Comparison of ENCODE assay signal across 19 cellular contexts in the genomic region with DNA sequence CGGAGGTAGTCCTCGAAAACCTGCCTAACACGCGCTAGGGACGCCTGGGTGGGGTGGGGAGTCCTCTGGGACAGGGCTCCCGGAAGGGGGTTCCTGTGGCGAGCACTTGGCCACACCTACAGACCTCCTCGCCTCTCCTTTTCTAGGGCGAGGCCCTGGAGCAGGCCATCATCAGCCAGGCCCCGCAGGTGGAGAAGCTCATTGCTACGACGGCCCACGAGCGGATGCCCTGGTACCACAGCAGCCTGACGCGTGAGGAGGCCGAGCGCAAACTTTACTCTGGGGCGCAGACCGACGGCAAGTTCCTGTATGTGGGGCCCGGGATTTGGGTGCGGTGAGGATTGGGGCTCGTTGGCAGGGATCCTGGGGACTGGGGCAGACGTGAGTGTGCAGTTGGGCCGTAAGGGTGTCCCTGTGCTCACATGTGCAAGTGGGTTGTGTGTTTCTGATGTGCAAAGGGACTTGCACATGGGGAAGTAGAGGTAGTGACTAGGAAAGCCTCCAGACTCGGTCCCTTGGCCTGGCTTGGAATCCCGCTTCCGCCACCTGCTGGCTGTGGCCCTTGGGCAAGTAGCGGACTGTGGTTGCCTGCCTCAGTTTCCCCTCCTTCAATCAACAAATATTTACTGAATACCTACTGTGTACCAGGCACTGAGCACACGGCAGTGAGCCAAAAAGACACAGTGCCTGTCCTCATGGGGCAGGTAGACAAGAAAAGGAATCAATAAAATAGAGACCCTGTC. TPM values are rescaled to one million over a fixed set of nuclear protein-coding genes. Genes with fewer than 3 reads are reported as not detected.
DNase-seq lines count a peak whose midpoint lies in the region; ATAC-seq, FAIRE-seq and TF ChIP-seq lines count a peak whose summit lies in the region.
"Had no signal": no experiment of that assay in that cellular context is flagged by ENCODE, and none has a peak within 500 bp of the region (broad histone marks: within the 10 kb centered on the region; RNA-seq: fewer than 3 reads in every experiment).

No MANE protein-coding gene starts in this region.

- H3K18ac ChIP-seq in H1 (ENCODE audit: extremely low read depth, low read length) (no peak overlapping the region), neuronal stem cell (ENCODE audit: low read length) (peak overlapping the region; percentile 66)

- no peak for DNase-seq in activated naive CD4-positive, alpha-beta T cell treated with anti-CD3 and anti-CD28 coated beads, Interleukin-2, amount 10 ng/mL, durations not matched to agents 7 days and 5 days
- DNase-seq in activated naive CD4-positive, alpha-beta T cell treated with anti-CD3 and anti-CD28 coated beads for 36 hours: no peak
- DNase-seq in T-helper 17 cell: no peak
- DNase-seq in H1 (ENCODE audit: low read depth in 1 of 2, low spot score in 2 of 2): no peak
- no peak for DNase-seq in neuronal stem cell (ENCODE audit: low spot score)
- DNase-seq in ovary: no peak
- no peak for DNase-seq in NCI-H1092 treated with DMSO at 0.1 percent for 48 hours (lab: John Stamatoyannopoulos, UW)
- no peak for DNase-seq in colonic mucosa
- DNase-seq: activated CD4-positive, alpha-beta T cell treated with anti-CD3 and anti-CD28 coated beads, Interleukin-2, amount 50 U/mL, for 48 hours; NCI-H2029; NCI-H446; occipital lobe; RPMI8226; stimulated activated naive CD4-positive, alpha-beta T cell treated with Interleukin-2 at 50 U/mL for 16 hours; trophoblast cell had no signal

- H3K4me3 ChIP-seq in H1 (ENCODE audit: extremely low read depth in 1 of 4, insufficient read depth in 2 of 4, low read depth in 3 of 4, low read length in 4 of 4) (no peak overlapping the region), neuronal stem cell (ENCODE audit: low read length in 2 of 2) (no peak overlapping the region), ovary (no peak overlapping the region), colonic mucosa (no peak overlapping the region)

- H3K4me1 ChIP-seq in H1 (replicated peaks in 1 of 4; ENCODE audit: control insufficient read depth in 3 of 4, insufficient read depth in 4 of 4, low read length in 3 of 4) (peaks cover 2 to 5% (median 3%) of the 10 kb centered on the region in 4 experiments; a peak in 5 of 7 replicates), neuronal stem cell (ENCODE audit: control insufficient read depth in 2 of 2, insufficient read depth in 1 of 2, low read depth in 1 of 2, low read length in 2 of 2) (no peaks in the 10 kb centered on the region), ovary (ENCODE audit: insufficient read depth) (no peaks in the 10 kb centered on the region), colonic mucosa (no peaks in the 10 kb centered on the region)

- TF ChIP-seq CTCF in H1 (IDR thresholded peaks at IDR 0.05; ENCODE audit: control extremely low read depth in 1 of 3, insufficient read depth in 1 of 3, low read depth in 1 of 3, low read length in 3 of 3) (peak in 2 of 3 experiments; percentile 27 to 33; a peak in 2 of 4 replicates), ovary (IDR thresholded peaks at IDR 0.05) (no peak), colonic mucosa (IDR thresholded peaks at IDR 0.05) (no peak)

- H4K20me1 ChIP-seq in H1 (replicated peaks in 1 of 2; ENCODE audit: control insufficient read depth in 1 of 2, insufficient read depth in 2 of 2, low read length in 2 of 2): no peaks in the 10 kb centered on the region

- H2BK5ac ChIP-seq in H1 (ENCODE audit: low read depth, low read length): no peak overlapping the region
- no peak overlapping the region for H2BK5ac ChIP-seq in neuronal stem cell (ENCODE audit: low read length)

- TF ChIP-seq RAD21 in H1 (IDR thresholded peaks at IDR 0.05 in 1 of 2, conservative IDR thresholded peaks at IDR 0.05 in 1 of 2; ENCODE audit: low read depth in 2 of 2, low read length in 2 of 2): peak in 1 of 2 experiments; percentile 24; a peak in 1 of 4 replicates

- H3K27me3 ChIP-seq in H1 (replicated peaks in 1 of 4; ENCODE audit: control insufficient read depth in 3 of 4, extremely low read depth in 1 of 4, insufficient read depth in 3 of 4, low read length in 3 of 4): no peaks in the 10 kb centered on the region
- no peaks in the 10 kb centered on the region for H3K27me3 ChIP-seq in neuronal stem cell (ENCODE audit: control insufficient read depth in 3 of 3, insufficient read depth in 3 of 3, low read depth in 1 of 3, low read length in 3 of 3)
- H3K27me3 ChIP-seq in ovary: no peaks in the 10 kb centered on the region
- H3K27me3 ChIP-seq in colonic mucosa: no peaks in the 10 kb centered on the region

- no peak overlapping the region for H2BK15ac ChIP-seq in H1 (ENCODE audit: low read length)
- H2BK15ac ChIP-seq in neuronal stem cell (ENCODE audit: low read length): no peak overlapping the region

- no peak overlapping the region for H3K23ac ChIP-seq in H1 (ENCODE audit: insufficient read length)
- peak overlapping the region; percentile 92 for H3K23ac ChIP-seq in neuronal stem cell (ENCODE audit: low read depth, low read length, poor library complexity)

- peaks cover under 1% of the 10 kb centered on the region for H3K9me3 Mint-ChIP-seq in activated naive CD4-positive, alpha-beta T cell treated with anti-CD3 and anti-CD28 coated beads, Interleukin-2, amount 10 ng/mL, durations not matched to agents 7 days and 5 days
- peaks cover 3% of the 10 kb centered on the region for H3K9me3 Mint-ChIP-seq in activated naive CD4-positive, alpha-beta T cell treated with anti-CD3 and anti-CD28 coated beads for 36 hours

- H3K9me3 ChIP-seq in T-helper 17 cell (ENCODE audit: control insufficient read depth, low read length, poor library complexity, severe bottlenecking) (no peaks in the 10 kb centered on the region), H1 (ENCODE audit: insufficient read depth in 2 of 2, low read depth in 1 of 2, low read length in 1 of 2) (no peaks in the 10 kb centered on the region), neuronal stem cell (replicated peaks in 1 of 2; ENCODE audit: control insufficient read depth in 2 of 2, insufficient read depth in 1 of 2, low read depth in 1 of 2, low read length in 2 of 2) (peaks cover 0 to 2% of the 10 kb centered on the region in 2 donors), ovary (no peaks in the 10 kb centered on the region), colonic mucosa (no peaks in the 10 kb centered on the region)

- no peaks in the 10 kb centered on the region for H3K36me3 ChIP-seq in H1 (ENCODE audit: control insufficient read depth in 2 of 4, insufficient read depth in 4 of 4, low read length in 3 of 4)
- no peaks in the 10 kb centered on the region for H3K36me3 ChIP-seq in neuronal stem cell (replicated peaks in 1 of 2; ENCODE audit: control insufficient read depth in 2 of 2, insufficient read depth in 2 of 2, low read length in 2 of 2)
- no peaks in the 10 kb centered on the region for H3K36me3 ChIP-seq in ovary
- H3K36me3 ChIP-seq in colonic mucosa: no peaks in the 10 kb centered on the region

- H3K4me2 ChIP-seq in H1 (ENCODE audit: insufficient read depth in 1 of 2, low read depth in 2 of 2, low read length in 2 of 2) (no peak overlapping the region), neuronal stem cell (ENCODE audit: insufficient read depth, low read length, poor library complexity, severe bottlenecking) (no peak overlapping the region)

- no peak overlapping the region for H3K56ac ChIP-seq in H1 (replicated peaks; ENCODE audit: insufficient read length, low read depth, low read length)

- no peaks in the 10 kb centered on the region for H3K79me1 ChIP-seq in H1 (ENCODE audit: low read depth, low read length)
- H3K79me1 ChIP-seq in neuronal stem cell (ENCODE audit: low read depth, low read length): no peaks in the 10 kb centered on the region

- intact Hi-C loops in activated naive CD4-positive, alpha-beta T cell treated with anti-CD3 and anti-CD28 coated beads for 36 hours (cut with micrococcal nuclease): no loop called here
- intact Hi-C loops in ovary (cut with DNase I) (no loop called here), colonic mucosa (cut with DNase I) (no loop called here)

- CTCF ChIA-PET in activated naive CD4-positive, alpha-beta T cell treated with anti-CD3 and anti-CD28 coated beads, Interleukin-2, amount 10 ng/mL, durations not matched to agents 7 days and 5 days (lab: Charles Lee): interaction anchor here (3.4 kb wide), 1 partner anchor 16 kb away, joined by 20 read pairs; no protein-coding TSS in a partner anchor
- CTCF ChIA-PET in activated naive CD4-positive, alpha-beta T cell treated with anti-CD3 and anti-CD28 coated beads for 36 hours (lab: Charles Lee): interaction anchor here (0.8 to 6.5 kb wide), 4 partner anchors 11 to 134 kb away, joined by 3 to 34 read pairs (median 4); no protein-coding TSS in a partner anchor
- CTCF ChIA-PET in H1 (lab: Charles Lee; ENCODE audit: partially characterized antibody): interaction anchor here (0.6 to 11.0 kb wide), 9 partner anchors 8 to 79 kb away, joined by 3 to 105 read pairs (median 3); no protein-coding TSS in a partner anchor

- H2BK120ac ChIP-seq in H1 (replicated peaks; ENCODE audit: low read depth, low read length): no peak overlapping the region
- no peak overlapping the region for H2BK120ac ChIP-seq in neuronal stem cell (ENCODE audit: low read depth, low read length)

- H3K4me1 Mint-ChIP-seq in activated naive CD4-positive, alpha-beta T cell treated with anti-CD3 and anti-CD28 coated beads, Interleukin-2, amount 10 ng/mL, durations not matched to agents 7 days and 5 days: peaks cover 52% of the 10 kb centered on the region
- peaks cover 59% of the 10 kb centered on the region for H3K4me1 Mint-ChIP-seq in activated naive CD4-positive, alpha-beta T cell treated with anti-CD3 and anti-CD28 coated beads for 36 hours (ENCODE audit: low read depth)
- H3K4me1 Mint-ChIP-seq in T-helper 17 cell: peaks cover 45% of the 10 kb centered on the region

- H2BK12ac ChIP-seq in H1 (ENCODE audit: low read depth, low read length): no peak overlapping the region
- no peak overlapping the region for H2BK12ac ChIP-seq in neuronal stem cell (ENCODE audit: low read length)

- peak overlapping the region; percentile 8 for H3K27ac Mint-ChIP-seq in activated naive CD4-positive, alpha-beta T cell treated with anti-CD3 and anti-CD28 coated beads, Interleukin-2, amount 10 ng/mL, durations not matched to agents 7 days and 5 days
- H3K27ac Mint-ChIP-seq in activated naive CD4-positive, alpha-beta T cell treated with anti-CD3 and anti-CD28 coated beads for 36 hours: no peak overlapping the region
- H3K27ac Mint-ChIP-seq in T-helper 17 cell: peak overlapping the region; percentile 61

- H3K4me3 Mint-ChIP-seq in activated naive CD4-positive, alpha-beta T cell treated with anti-CD3 and anti-CD28 coated beads, Interleukin-2, amount 10 ng/mL, durations not matched to agents 7 days and 5 days: no peak overlapping the region
- H3K4me3 Mint-ChIP-seq in activated naive CD4-positive, alpha-beta T cell treated with anti-CD3 and anti-CD28 coated beads for 36 hours: no peak overlapping the region
- H3K4me3 Mint-ChIP-seq in T-helper 17 cell: no peak overlapping the region

- H3K27me3 Mint-ChIP-seq in activated naive CD4-positive, alpha-beta T cell treated with anti-CD3 and anti-CD28 coated beads, Interleukin-2, amount 10 ng/mL, durations not matched to agents 7 days and 5 days: no peaks in the 10 kb centered on the region
- H3K27me3 Mint-ChIP-seq in activated naive CD4-positive, alpha-beta T cell treated with anti-CD3 and anti-CD28 coated beads for 36 hours (ENCODE audit: low read depth): no peaks in the 10 kb centered on the region
- no peaks in the 10 kb centered on the region for H3K27me3 Mint-ChIP-seq in T-helper 17 cell

- ATAC-seq in T-helper 17 cell: no peak
- ATAC-seq: sciatic nerve had no signal

- TF ChIP-seq POLR2A in H1 (IDR thresholded peaks at IDR 0.05; ENCODE audit: control extremely low read depth in 1 of 2, low read depth in 2 of 2, low read length in 2 of 2) (no peak), ovary (IDR thresholded peaks at IDR 0.05) (no peak)

- H3K23me2 ChIP-seq in H1 (ENCODE audit: low read depth, low read length): no peaks in the 10 kb centered on the region

- peaks cover 87% of the 10 kb centered on the region for H3K36me3 Mint-ChIP-seq in activated naive CD4-positive, alpha-beta T cell treated with anti-CD3 and anti-CD28 coated beads, Interleukin-2, amount 10 ng/mL, durations not matched to agents 7 days and 5 days
- peaks cover 67% of the 10 kb centered on the region for H3K36me3 Mint-ChIP-seq in activated naive CD4-positive, alpha-beta T cell treated with anti-CD3 and anti-CD28 coated beads for 36 hours (ENCODE audit: low read depth)
- H3K36me3 Mint-ChIP-seq in T-helper 17 cell (ENCODE audit: low read depth): peaks cover 15% of the 10 kb centered on the region

- POLR2A ChIA-PET in H1 (lab: Charles Lee; ENCODE audit: partially characterized antibody): interaction anchor here (1.2 kb wide), 1 partner anchor 79 kb away, joined by 3 read pairs; the partner anchor contains the start of gene COX5B

- TF ChIP-seq EP300 in H1 (IDR thresholded peaks at IDR 0.05; ENCODE audit: borderline replicate concordance in 1 of 2, low read depth in 2 of 2, low read length in 2 of 2) (no peak), ovary (IDR thresholded peaks at IDR 0.05) (no peak)

- no peak overlapping the region for H4K8ac ChIP-seq in H1 (ENCODE audit: extremely low read depth, insufficient read depth, low read length)
- H4K8ac ChIP-seq in neuronal stem cell (ENCODE audit: low read depth, low read length): peak overlapping the region; percentile 26

- H4K91ac ChIP-seq in H1 (replicated peaks; ENCODE audit: insufficient read length, low read length) (no peak overlapping the region), neuronal stem cell (ENCODE audit: low read depth, low read length, poor library complexity) (no peak overlapping the region)

- H3K79me2 ChIP-seq in H1 (ENCODE audit: control insufficient read depth in 1 of 2, insufficient read depth in 2 of 2, low read length in 2 of 2): no peaks in the 10 kb centered on the region

- WGBS in H1 (ENCODE audit: extremely low coverage in 1 of 2, insufficient coverage in 1 of 2, insufficient read length in 1 of 2, insufficient replicate concordance in 2 of 2, low coverage in 1 of 2, low lambda C conversion rate in 2 of 2, missing lambda C conversion rate in 1 of 2), 2 experiments: 93% methylated on average over 29 of the region's 31 CpGs; no CpG with 5 or more reads in 1 of the 2 experiments
- WGBS in neuronal stem cell (ENCODE audit: extremely low coverage in 2 of 2, insufficient read length in 2 of 2, insufficient replicate concordance in 1 of 2), 2 donors: no CpG with 5 or more reads among the region's 31 CpGs
- WGBS in ovary, 3 donors: 94% methylated on average over 31 of the region's 31 CpGs

- H4K5ac ChIP-seq in H1 (ENCODE audit: insufficient read length, low read depth, low read length): no peak overlapping the region

- H2AK5ac ChIP-seq in H1 (ENCODE audit: low read depth, low read length) (no peak overlapping the region), neuronal stem cell (ENCODE audit: low read depth, low read length) (no peak overlapping the region)

- no peak for FAIRE-seq in H1 (lab: Jason Lieb, UNC)
- FAIRE-seq: endothelial cell of umbilical vein, H54 had no signal

- H3K27ac ChIP-seq in H1 (ENCODE audit: low read depth, low read length): no peak overlapping the region
- no peak overlapping the region for H3K27ac ChIP-seq in neuronal stem cell (replicated peaks; ENCODE audit: low read length)
- no peak overlapping the region for H3K27ac ChIP-seq in ovary
- H3K27ac ChIP-seq in colonic mucosa: no peak overlapping the region

- no peak overlapping the region for H2AFZ ChIP-seq in H1 (ENCODE audit: low read length)
- H2AFZ ChIP-seq in neuronal stem cell (ENCODE audit: low read length): no peak overlapping the region

- H3K4ac ChIP-seq in H1 (replicated peaks; ENCODE audit: insufficient read length, low read depth, low read length) (no peak overlapping the region), neuronal stem cell (ENCODE audit: low read length) (no peak overlapping the region)

- H3K14ac ChIP-seq in H1 (ENCODE audit: insufficient read length) (no peak overlapping the region), neuronal stem cell (ENCODE audit: low read length) (peak overlapping the region; percentile 27)

- no peak overlapping the region for H2BK20ac ChIP-seq in H1 (ENCODE audit: low read length)

- H3K9ac ChIP-seq in H1 (replicated peaks in 1 of 4; ENCODE audit: extremely low read depth in 1 of 4, low read depth in 3 of 4, low read length in 3 of 4) (no peak overlapping the region), neuronal stem cell (ENCODE audit: low read depth, low read length, poor library complexity) (no peak overlapping the region), colonic mucosa (ENCODE audit: low read depth in 2 of 2, low read length in 2 of 2) (no peak overlapping the region)

RNA-seq across cellular contexts. Expression of gene ZAP70, which starts 11.7 kb away (rescaled TPM):
- 100 to 1,000 TPM; 167 TPM for total RNA-seq in activated naive CD4-positive, alpha-beta T cell treated with anti-CD3 and anti-CD28 coated beads for 36 hours
- total RNA-seq in T-helper 17 cell (100 to 1,000 TPM; 406 to 439 TPM), ovary (1 to 10 TPM in 3 of 7 donors, under 1 TPM in 4; 0.45 to 2.0 (median 0.69) TPM), colonic mucosa (1 to 10 TPM; 2.2 to 3.4 TPM)
- not detected in 2 replicates for total RNA-seq in H1 (2021; fragmentation: NEBNext Ultra II Directional; extraction: Animal tissue kit (Norgen Biotek cat#: 25700))
- polyA plus RNA-seq in H1 (2011; rRNA removed) (0.15 and 0.20 TPM in 2 replicates), ovary (1 to 10 TPM in 1 of 2 donors, under 1 TPM in 1; 0.75 to 1.2 TPM)
- polyA plus RNA-seq in H1 (2011; cell fraction: cytosol; rRNA removed): 0.19 TPM
- 0.77 TPM for polyA plus RNA-seq in H1 (2011; cell fraction: nucleus; rRNA removed)
- 0.13 to 0.35 TPM (median 0.26 TPM) in 4 replicates for polyA plus RNA-seq in H1 (2012, experiment 1 of 2)
- polyA plus RNA-seq in H1 (2012, experiment 2 of 2): 0.17 TPM
- not detected for polyA plus RNA-seq in H1 (2013, experiment 1 of 2)
- polyA plus RNA-seq in H1 (2013, experiment 2 of 2): 0.06 TPM
- 0.05 TPM in 1 of 2 replicates, not detected in the other for polyA minus RNA-seq in H1 (2011; rRNA and poly(A)+ RNA removed)
- not detected for polyA minus RNA-seq in H1 (2011; cell fraction: cytosol; rRNA and poly(A)+ RNA removed)
- not detected for polyA minus RNA-seq in H1 (2011; cell fraction: nucleus; rRNA and poly(A)+ RNA removed)
- polyA plus RNA-seq in neuronal stem cell (2013, experiment 1 of 2): 0.08 TPM
- 0.06 TPM for polyA plus RNA-seq in neuronal stem cell (2013, experiment 2 of 2)
- total RNA-seq: A673, endothelial cell of umbilical vein had no signal

RNA-seq across cellular contexts. Expression of gene C2orf92, which starts 55.6 kb away (rescaled TPM):
- total RNA-seq in activated naive CD4-positive, alpha-beta T cell treated with anti-CD3 and anti-CD28 coated beads for 36 hours: 1 to 10 TPM; 2.7 to 2.8 TPM
- total RNA-seq in T-helper 17 cell (10 to 100 TPM; 12.5 to 13.5 TPM), ovary (10 to 100 TPM in 1 of 7 donors, 1 to 10 TPM in 6; 3.1 to 17.5 (median 4.5) TPM), colonic mucosa (1 to 10 TPM; 4.6 to 5.0 TPM)
- total RNA-seq in H1 (2021; fragmentation: NEBNext Ultra II Directional; extraction: Animal tissue kit (Norgen Biotek cat#: 25700)): 3.7 and 5.2 TPM in 2 replicates
- polyA plus RNA-seq in H1 (2011; rRNA removed) (2.1 and 2.3 TPM in 2 replicates), ovary (1 to 10 TPM; 2.3 to 3.8 TPM)
- polyA plus RNA-seq in H1 (2011; cell fraction: cytosol; rRNA removed): 2.6 TPM
- 6.9 TPM for polyA plus RNA-seq in H1 (2011; cell fraction: nucleus; rRNA removed)
- 2.0 to 3.9 TPM (median 3.1 TPM) in 4 replicates for polyA plus RNA-seq in H1 (2012, experiment 1 of 2)
- polyA plus RNA-seq in H1 (2012, experiment 2 of 2): 0.81 TPM
- 2.4 TPM for polyA plus RNA-seq in H1 (2013, experiment 1 of 2)
- polyA plus RNA-seq in H1 (2013, experiment 2 of 2): 2.0 TPM
- 4.3 and 4.8 TPM in 2 replicates for polyA minus RNA-seq in H1 (2011; rRNA and poly(A)+ RNA removed)
- polyA minus RNA-seq in H1 (2011; cell fraction: cytosol; rRNA and poly(A)+ RNA removed): 3.9 TPM
- 10.8 TPM for polyA minus RNA-seq in H1 (2011; cell fraction: nucleus; rRNA and poly(A)+ RNA removed)
- 3.1 TPM for polyA plus RNA-seq in neuronal stem cell (2013, experiment 1 of 2)
- polyA plus RNA-seq in neuronal stem cell (2013, experiment 2 of 2): 3.7 TPM

Comparison
In these comparisons a context has a peak if more than half of its experiments do, and no peak if none do; other contexts are left out.
1. CTCF ChIP-seq: peak in H1 (2 of 3); none in ovary (0 of 3) and colonic mucosa (single experiment).
2. RNA of gene ZAP70, which starts 11.7 kb away (total RNA-seq): 406 to 439 TPM in T-helper 17 cell and 167 TPM in activated naive CD4-positive, alpha-beta T cell treated with anti-CD3 and anti-CD28 coated beads for 36 hours; 2.2 to 3.4 TPM in colonic mucosa, 0.45 to 2.0 TPM in ovary and not detected in H1; every median in the first group is over 10 times any median in the second.